In the genomic region with DNA sequence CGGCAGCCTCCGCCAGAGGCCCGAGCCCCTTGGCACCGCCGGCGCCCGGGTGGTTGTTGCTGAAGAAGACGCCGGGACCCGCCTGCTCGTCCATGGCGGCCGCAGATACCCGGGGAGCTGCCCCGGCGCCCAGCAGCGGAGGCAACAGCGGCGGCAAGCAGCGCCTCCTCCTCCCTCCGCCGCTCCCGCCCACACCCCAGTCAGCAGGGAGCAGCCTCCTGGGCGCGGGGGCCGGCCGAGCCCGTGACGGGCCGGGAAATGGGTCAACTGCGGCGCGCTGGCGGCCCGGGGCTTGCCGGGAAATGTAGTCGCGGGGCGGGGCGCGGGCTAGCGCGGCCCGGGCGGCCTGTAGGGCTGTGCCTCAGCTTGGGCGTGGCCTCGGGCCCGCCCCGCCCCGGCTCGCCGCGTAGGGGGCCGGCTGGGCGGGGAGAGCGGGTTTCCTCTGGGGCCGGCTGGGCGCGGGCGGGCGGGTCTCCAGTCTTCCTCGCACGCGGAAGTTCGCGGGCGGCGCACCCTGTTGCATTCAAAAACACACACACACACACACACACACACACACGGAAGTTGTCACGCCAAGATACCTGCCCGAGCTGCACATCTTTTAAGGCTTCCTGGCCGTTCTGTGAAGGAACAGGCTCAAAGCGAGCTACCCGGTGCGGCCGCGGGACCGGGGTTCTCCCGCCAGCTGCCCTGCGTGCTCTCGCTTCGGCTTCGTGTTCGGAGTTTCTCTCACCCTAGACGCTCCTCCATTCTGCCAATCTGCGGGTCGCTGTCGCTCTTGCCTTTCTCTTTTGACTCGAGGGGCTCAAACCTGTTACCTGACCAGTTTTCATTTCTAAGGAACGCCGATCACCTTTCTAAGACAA, we compare ENCODE assay signal across 1 cellular context.
TF ChIP-seq lines count a peak whose summit lies in the region.

A gene with protein sequence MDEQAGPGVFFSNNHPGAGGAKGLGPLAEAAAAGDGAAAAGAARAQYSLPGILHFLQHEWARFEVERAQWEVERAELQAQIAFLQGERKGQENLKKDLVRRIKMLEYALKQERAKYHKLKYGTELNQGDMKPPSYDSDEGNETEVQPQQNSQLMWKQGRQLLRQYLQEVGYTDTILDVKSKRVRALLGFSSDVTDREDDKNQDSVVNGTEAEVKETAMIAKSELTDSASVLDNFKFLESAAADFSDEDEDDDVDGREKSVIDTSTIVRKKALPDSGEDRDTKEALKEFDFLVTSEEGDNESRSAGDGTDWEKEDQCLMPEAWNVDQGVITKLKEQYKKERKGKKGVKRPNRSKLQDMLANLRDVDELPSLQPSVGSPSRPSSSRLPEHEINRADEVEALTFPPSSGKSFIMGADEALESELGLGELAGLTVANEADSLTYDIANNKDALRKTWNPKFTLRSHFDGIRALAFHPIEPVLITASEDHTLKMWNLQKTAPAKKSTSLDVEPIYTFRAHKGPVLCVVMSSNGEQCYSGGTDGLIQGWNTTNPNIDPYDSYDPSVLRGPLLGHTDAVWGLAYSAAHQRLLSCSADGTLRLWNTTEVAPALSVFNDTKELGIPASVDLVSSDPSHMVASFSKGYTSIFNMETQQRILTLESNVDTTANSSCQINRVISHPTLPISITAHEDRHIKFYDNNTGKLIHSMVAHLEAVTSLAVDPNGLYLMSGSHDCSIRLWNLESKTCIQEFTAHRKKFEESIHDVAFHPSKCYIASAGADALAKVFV (minus strand): TSS at position 167 of the 866 bp plus-strand sequence. CDS start 73 bp downstream, at position 94.

TF ChIP-seq in IMR-90, 13 proteins besides CTCF, POLR2A, EP300 and RAD21:
- TF ChIP-seq, protein P1, sequence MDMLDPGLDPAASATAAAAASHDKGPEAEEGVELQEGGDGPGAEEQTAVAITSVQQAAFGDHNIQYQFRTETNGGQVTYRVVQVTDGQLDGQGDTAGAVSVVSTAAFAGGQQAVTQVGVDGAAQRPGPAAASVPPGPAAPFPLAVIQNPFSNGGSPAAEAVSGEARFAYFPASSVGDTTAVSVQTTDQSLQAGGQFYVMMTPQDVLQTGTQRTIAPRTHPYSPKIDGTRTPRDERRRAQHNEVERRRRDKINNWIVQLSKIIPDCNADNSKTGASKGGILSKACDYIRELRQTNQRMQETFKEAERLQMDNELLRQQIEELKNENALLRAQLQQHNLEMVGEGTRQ (IDR thresholded peaks at IDR 0.05; ENCODE audit: low read depth, low read length), result peak; percentile 53; the same call in 1 of the 2 replicates
- TF ChIP-seq MAZ (IDR thresholded peaks at IDR 0.05; ENCODE audit: borderline replicate concordance, low read depth, low read length), result peak; percentile 95
- TF ChIP-seq, protein P2, sequence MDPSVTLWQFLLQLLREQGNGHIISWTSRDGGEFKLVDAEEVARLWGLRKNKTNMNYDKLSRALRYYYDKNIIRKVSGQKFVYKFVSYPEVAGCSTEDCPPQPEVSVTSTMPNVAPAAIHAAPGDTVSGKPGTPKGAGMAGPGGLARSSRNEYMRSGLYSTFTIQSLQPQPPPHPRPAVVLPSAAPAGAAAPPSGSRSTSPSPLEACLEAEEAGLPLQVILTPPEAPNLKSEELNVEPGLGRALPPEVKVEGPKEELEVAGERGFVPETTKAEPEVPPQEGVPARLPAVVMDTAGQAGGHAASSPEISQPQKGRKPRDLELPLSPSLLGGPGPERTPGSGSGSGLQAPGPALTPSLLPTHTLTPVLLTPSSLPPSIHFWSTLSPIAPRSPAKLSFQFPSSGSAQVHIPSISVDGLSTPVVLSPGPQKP (IDR thresholded peaks at IDR 0.05; ENCODE audit: borderline replicate concordance, low read depth, low read length), result no peak
